In the genomic region with DNA sequence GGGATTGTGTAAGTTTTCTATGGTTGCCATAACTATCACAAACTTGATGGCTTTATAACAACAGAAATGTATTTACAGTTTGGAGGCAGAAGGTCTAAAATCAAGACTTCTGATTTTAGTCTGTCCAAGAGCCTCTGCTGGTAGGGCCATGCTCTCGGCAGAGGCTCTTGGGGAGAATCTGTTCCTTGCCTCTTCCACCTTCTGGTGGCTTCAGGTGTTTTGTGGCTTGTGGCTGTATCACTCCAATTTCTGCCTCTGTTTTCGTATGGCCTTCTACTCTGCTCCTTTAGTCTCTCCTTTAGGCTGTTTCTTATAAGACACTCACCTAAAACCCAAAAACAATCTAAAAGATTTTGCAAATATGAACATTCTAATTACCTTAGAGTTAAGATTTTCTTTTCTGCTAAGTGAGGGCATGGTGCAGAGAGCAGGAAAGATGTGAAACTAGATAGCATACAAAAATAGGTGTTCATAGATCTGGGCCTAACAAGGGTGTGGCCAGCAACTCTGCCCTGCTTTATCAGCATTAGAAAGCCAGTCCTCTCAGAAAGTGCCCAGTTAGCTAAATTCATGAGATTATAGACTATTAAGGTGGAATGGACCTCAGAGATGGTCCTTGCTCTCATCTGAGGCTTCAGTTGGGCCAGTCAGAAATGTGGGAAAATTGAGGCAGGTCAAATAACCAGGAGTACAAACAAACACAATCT, we compare ENCODE assay signal across 11 cellular contexts.
DNase-seq lines count a peak whose midpoint lies in the region; ATAC-seq and TF ChIP-seq lines count a peak whose summit lies in the region.
"Had no signal": no experiment of that assay in that cellular context is flagged by ENCODE, and none has a peak within 500 bp of the region (broad histone marks: within the 10 kb centered on the region; RNA-seq: fewer than 3 reads in every experiment).

No MANE protein-coding gene starts in this region.

- no peaks in the 10 kb centered on the region; the same call in 1 of the 2 replicates for H3K9me2 ChIP-seq in SK-N-SH

- no peak for DNase-seq in SK-N-SH
- no peak for DNase-seq in RWPE1 (ENCODE audit: low spot score)
- DNase-seq in fibroblast of lung (ENCODE audit: low read depth in 2 of 2) = no peak
- no peak for DNase-seq in stimulated activated effector memory CD8-positive, alpha-beta T cell treated with anti-CD3 and anti-CD28 coated beads, Interleukin-12 subunit alpha, Interleukin-12 subunit beta, amount 100 ng/mL, for 72 hours (ENCODE audit: low spot score in 2 of 2)
- DNase-seq in NCI-H69 (lab: John Stamatoyannopoulos, UW) = no peak
- no peak for DNase-seq in A673 (ENCODE audit: low spot score)
- no peak for DNase-seq in GM19238 (ENCODE audit: insufficient read length, low spot score)
- DNase-seq: KBM-7, NCI-H1436 had no signal

- H3K4me3 ChIP-seq in SK-N-SH (ENCODE audit: low read depth in 2 of 2, low read length in 1 of 2) = no peak overlapping the region
- no peak overlapping the region for H3K4me3 ChIP-seq in fibroblast of lung (replicated peaks in 1 of 4; ENCODE audit: control extremely low read depth in 1 of 4, insufficient read depth in 1 of 4, low read depth in 3 of 4, low read length in 4 of 4)
- no peak overlapping the region for H3K4me3 ChIP-seq in A673 (ENCODE audit: low read depth, low read length, poor library complexity, severe bottlenecking)

- 80% methylated on average over 2 of the region's 2 CpGs for WGBS in SK-N-SH (ENCODE audit: low lambda C conversion rate)

- no peak for TF ChIP-seq RAD21 in SK-N-SH (IDR thresholded peaks at IDR 0.05; ENCODE audit: low read length)

- H3K36me3 ChIP-seq in SK-N-SH (replicated peaks in 1 of 2; ENCODE audit: control insufficient read depth in 1 of 2, insufficient read depth in 2 of 2, low read length in 1 of 2) = no peaks in the 10 kb centered on the region
- no peaks in the 10 kb centered on the region for H3K36me3 ChIP-seq in fibroblast of lung (ENCODE audit: control insufficient read depth, insufficient read depth, low read length)
- no peaks in the 10 kb centered on the region for H3K36me3 ChIP-seq in A673 (ENCODE audit: insufficient read depth, low read length, poor library complexity, severe bottlenecking)

- H3K9me3 ChIP-seq in SK-N-SH (no peaks in the 10 kb centered on the region), fibroblast of lung (ENCODE audit: control insufficient read depth, insufficient read depth, low read depth, low read length) (no peaks in the 10 kb centered on the region), A673 (ENCODE audit: low read depth, low read length, poor library complexity, severe bottlenecking) (no peaks in the 10 kb centered on the region)

- H3K4me2 ChIP-seq in SK-N-SH (peak overlapping the region; percentile 4; the same call in 1 of the 2 replicates), fibroblast of lung (ENCODE audit: extremely low read depth, insufficient read depth, low read length) (peak overlapping the region; percentile 10)

- H3K4me1 ChIP-seq in SK-N-SH (ENCODE audit: control insufficient read depth in 1 of 2, insufficient read depth in 2 of 2, low read depth in 1 of 2, low read length in 1 of 2) = peaks cover 0 to 10% of the 10 kb centered on the region in 2 experiments; a peak in 1 of 4 replicates
- H3K4me1 ChIP-seq in fibroblast of lung (ENCODE audit: control insufficient read depth, extremely low read depth, insufficient read depth, low read length) = peaks cover 25% of the 10 kb centered on the region
- no peaks in the 10 kb centered on the region for H3K4me1 ChIP-seq in A673 (ENCODE audit: insufficient read depth, low read length, poor library complexity, severe bottlenecking)

- ATAC-seq in SK-N-SH treated with all-trans-retinoic acid at 6 μM for 48 hours = no peak
- ATAC-seq in stimulated activated effector memory CD8-positive, alpha-beta T cell treated with anti-CD3 and anti-CD28 coated beads, Interleukin-12 subunit alpha, Interleukin-12 subunit beta, amount 100 ng/mL, for 72 hours = peak; percentile 24

- H2AFZ ChIP-seq in SK-N-SH (ENCODE audit: low read depth) (no peak overlapping the region), fibroblast of lung (ENCODE audit: low read length) (no peak overlapping the region)

- H3K79me2 ChIP-seq in SK-N-SH (ENCODE audit: insufficient read depth) (no peaks in the 10 kb centered on the region), fibroblast of lung (ENCODE audit: control insufficient read depth, insufficient read depth, low read length) (no peaks in the 10 kb centered on the region)

- no peaks in the 10 kb centered on the region for H3K9me3 Mint-ChIP-seq in stimulated activated effector memory CD8-positive, alpha-beta T cell treated with anti-CD3 and anti-CD28 coated beads, Interleukin-12 subunit alpha, Interleukin-12 subunit beta, amount 100 ng/mL, for 72 hours

- H3K27ac Mint-ChIP-seq in stimulated activated effector memory CD8-positive, alpha-beta T cell treated with anti-CD3 and anti-CD28 coated beads, Interleukin-12 subunit alpha, Interleukin-12 subunit beta, amount 100 ng/mL, for 72 hours = no peak overlapping the region

- no peak for TF ChIP-seq EP300 in SK-N-SH (IDR thresholded peaks at IDR 0.05; ENCODE audit: borderline replicate concordance in 1 of 2, low read depth in 1 of 2, low read length in 1 of 2)

- no TSS peak for BruUV-seq in A673 (replicated peaks; lab: Mats Ljungman, UMichigan)

- H3K27me3 ChIP-seq in SK-N-SH (ENCODE audit: insufficient read depth) (no peaks in the 10 kb centered on the region), fibroblast of lung (ENCODE audit: control insufficient read depth, insufficient read depth, low read length) (no peaks in the 10 kb centered on the region), A673 (replicated peaks; ENCODE audit: insufficient read depth, low read depth, low read length, poor library complexity) (no peaks in the 10 kb centered on the region)

- peak overlapping the region in 1 of 2 experiments; percentile 87; a peak in 3 of 4 replicates for H3K27ac ChIP-seq in SK-N-SH (ENCODE audit: low read depth in 2 of 2, low read length in 1 of 2)
- H3K27ac ChIP-seq in RWPE1 = peak overlapping the region; percentile 85
- H3K27ac ChIP-seq in fibroblast of lung (ENCODE audit: insufficient read depth, low read length) = peak overlapping the region; percentile 86
- H3K27ac ChIP-seq in A673 (ENCODE audit: low read depth, low read length, poor library complexity, severe bottlenecking) = no peak overlapping the region
- H3K27ac ChIP-seq: 22Rv1 had no signal

- no peaks in the 10 kb centered on the region for H4K20me1 ChIP-seq in SK-N-SH (ENCODE audit: insufficient read depth)
- H4K20me1 ChIP-seq in fibroblast of lung (ENCODE audit: control insufficient read depth, extremely low read depth, insufficient read depth, low read length) = no peaks in the 10 kb centered on the region

- no peak overlapping the region for H3K4me3 Mint-ChIP-seq in stimulated activated effector memory CD8-positive, alpha-beta T cell treated with anti-CD3 and anti-CD28 coated beads, Interleukin-12 subunit alpha, Interleukin-12 subunit beta, amount 100 ng/mL, for 72 hours

- H3K4me1 Mint-ChIP-seq in stimulated activated effector memory CD8-positive, alpha-beta T cell treated with anti-CD3 and anti-CD28 coated beads, Interleukin-12 subunit alpha, Interleukin-12 subunit beta, amount 100 ng/mL, for 72 hours = peaks cover 28% of the 10 kb centered on the region

- peaks cover 12% of the 10 kb centered on the region for H3F3A ChIP-seq in SK-N-SH (replicated peaks; ENCODE audit: insufficient read depth)

- no peak for TF ChIP-seq CTCF in SK-N-SH (IDR thresholded peaks at IDR 0.05)
- TF ChIP-seq CTCF in RWPE1 (conservative IDR thresholded peaks at IDR 0.05; ENCODE audit: low read depth) = no peak
- no peak for TF ChIP-seq CTCF in fibroblast of lung (conservative IDR thresholded peaks at IDR 0.05 in 1 of 2, IDR thresholded peaks at IDR 0.05 in 1 of 2; ENCODE audit: low read depth in 1 of 2, low read length in 2 of 2)
- TF ChIP-seq CTCF in A673 (conservative IDR thresholded peaks at IDR 0.05; ENCODE audit: low read depth, low read length) = no peak

- H3K9ac ChIP-seq in SK-N-SH (0 out of 2 replicates have a peak overlapping the region, but pooled peaks have one; percentile 1), fibroblast of lung (ENCODE audit: insufficient read depth, low read length) (no peak overlapping the region)

- no peaks in the 10 kb centered on the region for H3K36me3 Mint-ChIP-seq in stimulated activated effector memory CD8-positive, alpha-beta T cell treated with anti-CD3 and anti-CD28 coated beads, Interleukin-12 subunit alpha, Interleukin-12 subunit beta, amount 100 ng/mL, for 72 hours

- intact Hi-C loops in A673 (cut with micrococcal nuclease; ENCODE audit: unreplicated experiment) = no loop called here

- CTCF ChIA-PET in SK-N-SH (lab: Yijun Ruan, JAX) = interaction anchor here (0.6 to 1.0 kb wide), 3 partner anchors 14 to 94 kb away, joined by 3 read pairs; partner anchors contain the start of gene CDKN2B
- CTCF ChIA-PET in RWPE1 (lab: Yijun Ruan, JAX) = interaction anchor here (0.5 to 1.2 kb wide), 4 partner anchors 41 to 172 kb away, joined by 3 to 5 read pairs (median 4); no protein-coding TSS in a partner anchor
- CTCF ChIA-PET in A673 (lab: Charles Lee) = no interaction called here

- POLR2A ChIA-PET in SK-N-SH (lab: Yijun Ruan, JAX) = no interaction called here
- POLR2A ChIA-PET in RWPE1 (lab: Yijun Ruan, JAX; ENCODE audit: low non-redundant PET) = interaction anchor here (1.5 kb wide), 1 partner anchor 94 kb away, joined by 4 read pairs; no protein-coding TSS in a partner anchor
- POLR2A ChIA-PET in A673 (lab: Charles Lee; ENCODE audit: low non-redundant PET) = no interaction called here

TF ChIP-seq in SK-N-SH, 30 proteins besides CTCF, POLR2A, EP300 and RAD21:
- TF ChIP-seq TEAD4 (IDR thresholded peaks at IDR 0.05; ENCODE audit: borderline replicate concordance, insufficient read depth) (no peak), FOXJ3 (CRISPR knock-in tag; IDR thresholded peaks at IDR 0.05) (no peak), FOXM1 (IDR thresholded peaks at IDR 0.05; ENCODE audit: low read depth) (no peak), NFIC (IDR thresholded peaks at IDR 0.05; ENCODE audit: borderline replicate concordance) (no peak)
- TF ChIP-seq, protein P1, sequence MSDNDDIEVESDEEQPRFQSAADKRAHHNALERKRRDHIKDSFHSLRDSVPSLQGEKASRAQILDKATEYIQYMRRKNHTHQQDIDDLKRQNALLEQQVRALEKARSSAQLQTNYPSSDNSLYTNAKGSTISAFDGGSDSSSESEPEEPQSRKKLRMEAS (IDR thresholded peaks at IDR 0.05; ENCODE audit: low read depth) = no peak

TF ChIP-seq in SK-N-SH treated with all-trans-retinoic acid at 6 μM for 48 hours, 23 proteins besides CTCF, POLR2A, EP300 and RAD21 (continues in another document):
- no peak for TF ChIP-seq CREB5 (CRISPR knock-in tag; IDR thresholded peaks at IDR 0.05; ENCODE audit: low read depth)
